Comparison of ENCODE assay signal across 1 cellular context in genomic region chr4:182969651-182970279, GRCh38.
TF ChIP-seq lines count a peak whose summit lies in the region.

No MANE protein-coding gene starts in this region.

TF ChIP-seq in K562, 482 proteins besides CTCF, POLR2A, EP300 and RAD21 (continued from another document):
- TF ChIP-seq DLX4 (CRISPR knock-in tag; IDR thresholded peaks at IDR 0.05) (no peak), ZFPM2 (CRISPR knock-in tag; IDR thresholded peaks at IDR 0.05) (no peak), MGA (IDR thresholded peaks at IDR 0.05) (peak; percentile 54)
